In the genomic region with DNA sequence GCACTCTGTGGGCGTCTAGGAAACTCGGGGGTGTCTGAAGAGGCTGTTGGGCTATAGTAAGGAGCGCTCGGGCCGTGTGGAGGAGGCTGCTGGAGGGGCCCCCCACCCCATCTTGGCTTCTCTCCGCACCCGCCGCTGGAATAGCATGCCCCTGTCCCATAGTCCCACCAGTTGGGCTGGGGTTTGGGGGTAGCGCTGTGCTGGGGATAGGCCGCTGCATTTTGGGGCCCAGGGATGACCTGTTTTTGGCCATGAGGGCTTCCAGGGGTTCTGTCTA, we compare ENCODE assay signal across 10 cellular contexts. TPM values are rescaled to one million over a fixed set of nuclear protein-coding genes. Genes with fewer than 3 reads are reported as not detected.
DNase-seq lines count a peak whose midpoint lies in the region; ATAC-seq, FAIRE-seq and TF ChIP-seq lines count a peak whose summit lies in the region.
"Had no signal": no experiment of that assay in that cellular context is flagged by ENCODE, and none has a peak within 500 bp of the region (broad histone marks: within the 10 kb centered on the region; RNA-seq: fewer than 3 reads in every experiment).

No MANE protein-coding gene starts in this region.

- 43% methylated on average over 10 of the region's 10 CpGs for WGBS in A549 (ENCODE audit: missing lambda C conversion rate)
- WGBS in mesendoderm (ENCODE audit: extremely low coverage, insufficient coverage, low lambda C conversion rate) = no CpG with 5 or more reads among the region's 10 CpGs

- H3K27me3 ChIP-seq in HUES48 (ENCODE audit: control insufficient read depth, insufficient read depth, low read length) (peaks cover 71% of the 10 kb centered on the region), mesendoderm (ENCODE audit: insufficient read depth, low read length, poor library complexity) (peaks cover 41% of the 10 kb centered on the region)

- no peak overlapping the region for H2BK120ac ChIP-seq in mesendoderm (ENCODE audit: low read depth, low read length)

- no peaks in the 10 kb centered on the region for H3K36me3 Mint-ChIP-seq in brain

- H3K4me2 ChIP-seq in A549 (peak overlapping the region; percentile 99), mesendoderm (ENCODE audit: low read length) (peak overlapping the region; percentile 36)

- POLR2A ChIA-PET in A549 (lab: Yijun Ruan, JAX) = no interaction called here

- CTCF ChIA-PET in A549 (lab: Yijun Ruan, JAX) = interaction anchor here (1.0 to 17.9 kb wide), 5 partner anchors 8 to 410 kb away, joined by 3 to 319 read pairs (median 10); a partner anchor contains a TSS

- no peak overlapping the region for H2BK5ac ChIP-seq in mesendoderm (ENCODE audit: low read length)

- H3K18ac ChIP-seq in mesendoderm (ENCODE audit: low read length) = no peak overlapping the region

- no peaks in the 10 kb centered on the region for H3K79me1 ChIP-seq in mesendoderm (ENCODE audit: low read length)

- peak overlapping the region; percentile 89 for H3K23ac ChIP-seq in mesendoderm (ENCODE audit: low read length)

- H3K79me2 ChIP-seq in mesendoderm (ENCODE audit: control insufficient read depth, insufficient read depth, low read length) = no peaks in the 10 kb centered on the region

- H3K9ac ChIP-seq in HUES48 (ENCODE audit: low read depth, low read length) = no peak overlapping the region
- H3K9ac ChIP-seq in mesendoderm (ENCODE audit: low read length) = peak overlapping the region; percentile 34

- H3K27ac Mint-ChIP-seq in brain = peak overlapping the region; percentile 84 to 99 (median 90)

- no peak for TF ChIP-seq POLR2A in A549 (IDR thresholded peaks at IDR 0.05; ENCODE audit: low read length)

- TF ChIP-seq CTCF in A549 (IDR thresholded peaks at IDR 0.05) (no peak), brain (conservative IDR thresholded peaks at IDR 0.05) (no peak)

- H3K27ac ChIP-seq in A549 (peak overlapping the region; percentile 50 to 78; a peak in 5 of 6 replicates), HUES48 (ENCODE audit: low read depth, low read length) (no peak overlapping the region), mesendoderm (ENCODE audit: low read depth, low read length) (no peak overlapping the region)

- peaks cover 48% of the 10 kb centered on the region for H3K4me1 ChIP-seq in A549
- H3K4me1 ChIP-seq in HUES48 (ENCODE audit: control insufficient read depth, insufficient read depth, low read length) = peaks cover 16% of the 10 kb centered on the region
- H3K4me1 ChIP-seq in mesendoderm (ENCODE audit: control insufficient read depth, low read depth, low read length) = no peaks in the 10 kb centered on the region

- no peak for TF ChIP-seq RAD21 in A549 (conservative IDR thresholded peaks at IDR 0.05 in 1 of 2, IDR thresholded peaks at IDR 0.05 in 1 of 2)

- DNase-seq in A549 (ENCODE audit: low read depth in 1 of 2, low spot score in 1 of 2) (no peak), mesendoderm (no peak), anterior cingulate cortex (lab: John Stamatoyannopoulos, UW) (no peak), midbrain (lab: John Stamatoyannopoulos, UW) (no peak), NCI-H345 treated with DMSO at 0.1 percent for 48 hours (lab: John Stamatoyannopoulos, UW; ENCODE audit: unreplicated experiment) (no peak)
- DNase-seq: GF-D8 had no signal

- peaks cover 63% of the 10 kb centered on the region for H3K4me1 Mint-ChIP-seq in brain

- ATAC-seq in A549 (peak in 1 of 2 experiments; percentile 1; a peak in 2 of 6 replicates), GM18873 (IDR thresholded peaks at IDR 0.05; ENCODE audit: low FRiP score, unreplicated experiment) (no peak)

- no peak overlapping the region for H2BK15ac ChIP-seq in mesendoderm (replicated peaks; ENCODE audit: low read depth)

- peaks cover 21% of the 10 kb centered on the region for H3K27me3 Mint-ChIP-seq in brain

- H3K4me3 Mint-ChIP-seq in brain = peak overlapping the region; percentile 92 to 98 (median 97)

- peaks cover 0 to 6% (median 0%) of the 10 kb centered on the region in 5 experiments for H3K9me3 Mint-ChIP-seq in brain

- H3K36me3 ChIP-seq in HUES48 (ENCODE audit: control insufficient read depth, insufficient read depth, low read length) (no peaks in the 10 kb centered on the region), mesendoderm (ENCODE audit: control insufficient read depth, insufficient read depth, low read length) (no peaks in the 10 kb centered on the region)
- H3K36me3 ChIP-seq: gastroesophageal sphincter had no signal

- H4K8ac ChIP-seq in mesendoderm (ENCODE audit: low read depth, low read length) = no peak overlapping the region

- H3K4ac ChIP-seq in mesendoderm (ENCODE audit: low read depth, low read length) = no peak overlapping the region

- H2AK5ac ChIP-seq in mesendoderm (ENCODE audit: low read length) = no peak overlapping the region

- H3K9me3 ChIP-seq in A549 (no peaks in the 10 kb centered on the region), HUES48 (ENCODE audit: control insufficient read depth, insufficient read depth, low read length) (no peaks in the 10 kb centered on the region)
- H3K9me3 ChIP-seq: gastroesophageal sphincter had no signal

- H3K56ac ChIP-seq in mesendoderm (ENCODE audit: low read length) = peak overlapping the region; percentile 73

- H3K4me3 ChIP-seq in A549 (peak overlapping the region; percentile 55), HUES48 (ENCODE audit: low read depth, low read length) (peak overlapping the region; percentile 62), mesendoderm (ENCODE audit: low read length) (no peak overlapping the region)

- no peak for FAIRE-seq in A549 (lab: Jason Lieb, UNC)

- TF ChIP-seq EP300 in A549 (IDR thresholded peaks at IDR 0.05) = no peak

- no peak overlapping the region for H4K5ac ChIP-seq in mesendoderm (ENCODE audit: low read length)

TF ChIP-seq in A549, 52 proteins besides CTCF, POLR2A, EP300 and RAD21 (continues in another document):
- no peak for TF ChIP-seq TP53 (CRISPR knock-in tag; IDR thresholded peaks at IDR 0.05)
- TF ChIP-seq, protein P1, sequence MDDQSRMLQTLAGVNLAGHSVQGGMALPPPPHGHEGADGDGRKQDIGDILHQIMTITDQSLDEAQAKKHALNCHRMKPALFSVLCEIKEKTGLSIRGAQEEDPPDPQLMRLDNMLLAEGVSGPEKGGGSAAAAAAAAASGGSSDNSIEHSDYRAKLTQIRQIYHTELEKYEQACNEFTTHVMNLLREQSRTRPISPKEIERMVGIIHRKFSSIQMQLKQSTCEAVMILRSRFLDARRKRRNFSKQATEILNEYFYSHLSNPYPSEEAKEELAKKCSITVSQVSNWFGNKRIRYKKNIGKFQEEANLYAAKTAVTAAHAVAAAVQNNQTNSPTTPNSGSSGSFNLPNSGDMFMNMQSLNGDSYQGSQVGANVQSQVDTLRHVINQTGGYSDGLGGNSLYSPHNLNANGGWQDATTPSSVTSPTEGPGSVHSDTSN (IDR thresholded peaks at IDR 0.05) = no peak
- no peak for TF ChIP-seq GATA3 (IDR thresholded peaks at IDR 0.05; ENCODE audit: borderline replicate concordance)
- no peak for TF ChIP-seq NPAS2 (CRISPR knock-in tag; IDR thresholded peaks at IDR 0.05; ENCODE audit: borderline replicate concordance)
- TF ChIP-seq FOSL2 (IDR thresholded peaks at IDR 0.05) = no peak
- TF ChIP-seq FOSL2 (CRISPR knock-in tag; IDR thresholded peaks at IDR 0.05) = no peak
- TF ChIP-seq HDAC2 (IDR thresholded peaks at IDR 0.05) = no peak

RNA-seq across cellular contexts. Expression of a gene that starts 0.5 kb away (rescaled TPM):
- polyA plus RNA-seq in A549 (2011; rRNA removed) (1.9 and 2.6 TPM in 2 replicates), A549 (2017; fragmentation: RNase III; extraction: RNeasy Plus Mini Kit Qiagen cat#74134 plus additional on column Dnase treatment) (2.0 to 3.2 TPM (median 2.7 TPM) in 3 replicates), brain (ENCODE audit: insufficient read depth, low read depth, low replicate concordance) (34.9 TPM)
- polyA plus RNA-seq in A549 (2012; cell fraction: cytosol; rRNA removed) = 2.6 and 3.0 TPM in 2 replicates
- polyA plus RNA-seq in A549 (2012; cell fraction: nucleus; rRNA removed) = 2.7 and 3.3 TPM in 2 replicates
- 2.6 and 4.0 TPM in 2 replicates for polyA minus RNA-seq in A549 (2011; rRNA and poly(A)+ RNA removed)
- 11.2 TPM for polyA plus RNA-seq in mesendoderm (2013, experiment 1 of 2)
- 10.3 TPM for polyA plus RNA-seq in mesendoderm (2013, experiment 2 of 2)

RNA-seq across cellular contexts. Expression of a gene that starts 15.6 kb away (rescaled TPM):
- polyA plus RNA-seq in A549 (2011; rRNA removed) (3.1 and 4.9 TPM in 2 replicates), A549 (2017; fragmentation: RNase III; extraction: RNeasy Plus Mini Kit Qiagen cat#74134 plus additional on column Dnase treatment) (6.1 to 8.7 TPM (median 7.5 TPM) in 3 replicates), brain (ENCODE audit: insufficient read depth, low read depth, low replicate concordance) (1.6 TPM)
- 5.3 and 7.4 TPM in 2 replicates for polyA plus RNA-seq in A549 (2012; cell fraction: cytosol; rRNA removed)
- 6.7 and 7.0 TPM in 2 replicates for polyA plus RNA-seq in A549 (2012; cell fraction: nucleus; rRNA removed)
- 4.5 and 5.9 TPM in 2 replicates for polyA minus RNA-seq in A549 (2011; rRNA and poly(A)+ RNA removed)
- 16.0 TPM for polyA plus RNA-seq in mesendoderm (2013, experiment 1 of 2)
- 14.9 TPM for polyA plus RNA-seq in mesendoderm (2013, experiment 2 of 2)

RNA-seq across cellular contexts. Expression of a gene that starts 28.0 kb away (rescaled TPM):
- polyA plus RNA-seq in A549 (2011; rRNA removed) (25.6 and 33.6 TPM in 2 replicates), A549 (2017; fragmentation: RNase III; extraction: RNeasy Plus Mini Kit Qiagen cat#74134 plus additional on column Dnase treatment) (33.0 to 35.2 TPM (median 34.2 TPM) in 3 replicates), brain (ENCODE audit: insufficient read depth, low read depth, low replicate concordance) (40.1 TPM)
- 48.4 and 71.3 TPM in 2 replicates for polyA plus RNA-seq in A549 (2012; cell fraction: cytosol; rRNA removed)
- polyA plus RNA-seq in A549 (2012; cell fraction: nucleus; rRNA removed) = 165 and 205 TPM in 2 replicates
- polyA minus RNA-seq in A549 (2011; rRNA and poly(A)+ RNA removed) = 66.5 and 71.0 TPM in 2 replicates
- 12.2 TPM for polyA plus RNA-seq in mesendoderm (2013, experiment 1 of 2)
- 12.2 TPM for polyA plus RNA-seq in mesendoderm (2013, experiment 2 of 2)

RNA-seq across cellular contexts. Expression of a gene that starts 45.5 kb away (rescaled TPM):
- polyA plus RNA-seq in A549 (2011; rRNA removed) (0.06 TPM in 1 of 2 replicates, not detected in the other), A549 (2017; fragmentation: RNase III; extraction: RNeasy Plus Mini Kit Qiagen cat#74134 plus additional on column Dnase treatment) (not detected in 3 replicates), brain (ENCODE audit: insufficient read depth, low read depth, low replicate concordance) (not detected)
- polyA plus RNA-seq in A549 (2012; cell fraction: cytosol; rRNA removed) = 0.03 and 0.04 TPM in 2 replicates
- 0.08 TPM in 1 of 2 replicates, not detected in the other for polyA plus RNA-seq in A549 (2012; cell fraction: nucleus; rRNA removed)
- 0.25 TPM in 1 of 2 replicates, not detected in the other for polyA minus RNA-seq in A549 (2011; rRNA and poly(A)+ RNA removed)
- polyA plus RNA-seq in mesendoderm (2013, experiment 1 of 2) = not detected
- not detected for polyA plus RNA-seq in mesendoderm (2013, experiment 2 of 2)

RNA-seq across cellular contexts. Expression of a gene that starts 45.6 kb away (rescaled TPM):
- polyA plus RNA-seq in A549 (2011; rRNA removed) (1.0 and 1.5 TPM in 2 replicates), A549 (2017; fragmentation: RNase III; extraction: RNeasy Plus Mini Kit Qiagen cat#74134 plus additional on column Dnase treatment) (0.23 to 0.46 TPM (median 0.43 TPM) in 3 replicates), brain (ENCODE audit: insufficient read depth, low read depth, low replicate concordance) (0.81 TPM)
- polyA plus RNA-seq in A549 (2012; cell fraction: cytosol; rRNA removed) = 0.63 and 0.76 TPM in 2 replicates
- 6.2 and 11.1 TPM in 2 replicates for polyA plus RNA-seq in A549 (2012; cell fraction: nucleus; rRNA removed)
- polyA minus RNA-seq in A549 (2011; rRNA and poly(A)+ RNA removed) = 0.73 and 0.83 TPM in 2 replicates
- 0.03 TPM for polyA plus RNA-seq in mesendoderm (2013, experiment 1 of 2)
- polyA plus RNA-seq in mesendoderm (2013, experiment 2 of 2) = 0.03 TPM

Comparison
In these comparisons a context has a peak if more than half of its experiments do, and no peak if none do; other contexts are left out.
1. H3K27ac ChIP-seq: peak in A549 (2 of 2); none in HUES48 (single experiment) and mesendoderm (single experiment).